ENCODE assay signal across 8 cellular contexts in the genomic region with DNA sequence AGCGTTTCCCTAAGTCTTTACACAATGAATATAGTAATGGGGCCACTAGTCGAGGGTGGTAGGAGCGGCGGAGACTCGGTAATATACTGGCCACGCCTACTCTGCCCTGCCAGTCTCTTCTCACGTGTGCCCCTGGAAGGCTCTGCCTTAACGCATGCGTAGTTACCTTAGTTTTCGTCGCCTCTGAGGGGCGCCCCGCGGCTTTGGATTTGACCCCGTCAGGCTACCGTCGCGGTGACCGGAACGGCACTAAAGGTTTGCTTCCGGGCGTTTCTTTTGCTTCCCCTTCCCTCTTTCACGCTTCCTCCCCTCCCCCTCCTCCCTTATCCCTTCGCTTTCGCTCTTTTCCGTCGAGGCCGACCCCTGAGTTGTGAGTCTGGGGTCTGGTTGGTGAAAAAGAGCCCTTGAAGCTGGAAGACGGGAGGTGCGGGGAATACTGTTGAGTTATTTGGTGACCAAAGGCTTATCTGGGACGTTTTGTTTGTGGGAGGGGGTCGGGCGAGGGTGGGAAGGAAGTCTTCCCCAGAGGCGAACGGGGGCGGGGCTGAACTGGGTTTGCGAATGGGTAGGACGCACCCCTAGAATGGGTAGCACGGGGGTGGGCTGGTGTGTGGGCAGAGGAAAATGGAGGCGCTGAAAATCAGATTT. TPM values are rescaled to one million over a fixed set of nuclear protein-coding genes. Genes with fewer than 3 reads are reported as not detected.
DNase-seq lines count a peak whose midpoint lies in the region; ATAC-seq, FAIRE-seq and TF ChIP-seq lines count a peak whose summit lies in the region.

A gene (plus strand): TSS at position 270 of the 648 bp plus-strand sequence. CDS start 1,352 bp downstream, outside the sequence.

- ATAC-seq in GM18520 (IDR thresholded peaks at IDR 0.05; ENCODE audit: unreplicated experiment) (peak; percentile 81), HG03064 (IDR thresholded peaks at IDR 0.05; ENCODE audit: low read depth, unreplicated experiment) (peak; percentile 75), body of pancreas (peak; percentile 99), sciatic nerve (peak; percentile 99)

- TF ChIP-seq POLR2A in body of pancreas (IDR thresholded peaks at IDR 0.05) = peak in 2 of 3 donors; percentile 51 to 66

- peak; percentile 99 for FAIRE-seq in TTC549 (lab: Jason Lieb, UNC)

- intact Hi-C loops in body of pancreas (cut with DNase I) = no loop called here
- intact Hi-C loops in sciatic nerve (cut with DNase I) = no loop called here

- H3K27me3 ChIP-seq in body of pancreas = no peaks in the 10 kb centered on the region

- H3K4me3 ChIP-seq in body of pancreas = peak within 1 kb of the TSS; percentile 61 to 82

- DNase-seq in NCI-H2107 treated with DMSO at 0.1 percent for 48 hours (lab: John Stamatoyannopoulos, UW; ENCODE audit: unreplicated experiment) (peak; percentile 98), body of pancreas (peak; percentile 95 to 98 (median 96)), iPS DF 19.7 (ENCODE audit: low read depth, low spot score) (peak; percentile 98), sciatic nerve (ENCODE audit: low spot score) (peak; percentile 96)

- H3K36me3 ChIP-seq in body of pancreas (replicated peaks in 1 of 2; ENCODE audit: insufficient read depth in 1 of 2, low read depth in 2 of 2) = peaks cover 5 to 14% of the 10 kb centered on the region in 2 donors

- 0% methylated on average over 39 to 40 of the region's 40 CpGs for WGBS in body of pancreas, 2 donors

- peaks cover 13% of the 10 kb centered on the region for H3K4me1 ChIP-seq in body of pancreas

- peak; percentile 21; the same call in 1 of the 2 replicates for TF ChIP-seq CTCF in 22Rv1 (IDR thresholded peaks at IDR 0.05)
- TF ChIP-seq CTCF in body of pancreas (IDR thresholded peaks at IDR 0.05) = peak in 2 of 7 experiments; percentile 22 to 37

- no peaks in the 10 kb centered on the region for H3K9me3 ChIP-seq in body of pancreas

- peak within 1 kb of the TSS; percentile 87 for H3K27ac ChIP-seq in 22Rv1
- peak within 1 kb of the TSS; percentile 46 to 86 (median 82) for H3K27ac ChIP-seq in body of pancreas

RNA-seq across cellular contexts. Expression of the gene that starts here (rescaled TPM):
- total RNA-seq in body of pancreas (10 to 100 TPM; 26.5 to 45.2 TPM), sciatic nerve (52.0 TPM)

Comparison
In these comparisons a context has a peak if more than half of its experiments do, and no peak if none do; other contexts are left out.
1. Peak in every context shown above with its lines: DNase-seq, ATAC-seq, H3K4me3 ChIP-seq and H3K27ac ChIP-seq.